22 cellular contexts compared by ENCODE assay signal in the genomic region with DNA sequence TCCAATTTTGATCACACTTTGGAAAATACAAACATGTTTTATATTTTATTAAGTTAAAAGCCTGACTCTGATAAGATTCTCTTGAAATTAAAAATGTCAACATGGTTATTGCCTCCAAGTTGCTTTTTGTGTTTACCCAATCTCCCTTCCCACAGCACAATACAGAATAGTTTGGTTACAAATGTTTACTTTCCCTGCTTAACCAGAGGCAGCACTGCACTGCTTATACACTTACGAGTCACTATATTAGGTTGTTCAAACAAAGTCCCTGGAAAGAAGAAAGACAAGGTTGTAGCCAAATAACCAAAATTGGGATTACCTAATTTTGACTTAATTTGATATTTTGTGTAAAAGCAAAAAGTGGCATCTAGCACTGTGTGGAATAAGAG.
"Had no signal": no experiment of that assay in that cellular context is flagged by ENCODE, and none has a peak within 500 bp of the region (broad histone marks: within the 10 kb centered on the region; RNA-seq: fewer than 3 reads in every experiment).

No MANE protein-coding gene starts in this region.

- H3K9me3 Mint-ChIP-seq: activated naive CD8-positive, alpha-beta T cell treated with anti-CD3 and anti-CD28 coated beads, Interleukin-2, amount 10 ng/mL, durations not matched to agents 7 days and 5 days; activated T-helper 1 cell treated with anti-CD3 and anti-CD28 coated beads, Interleukin-12 subunit alpha, Interleukin-12 subunit beta, Interleukin-2, Interleukin-4 antibody, amounts not matched to agents 30 ng/mL and 10 ng/mL and 1 ng/mL, durations not matched to agents 14 hours and 24 hours and 36 hours had no signal

- H3K4me1 ChIP-seq: right lobe of liver had no signal

- H3K27me3 ChIP-seq: esophagus squamous epithelium, gastrocnemius medialis, heart right ventricle, right lobe of liver, tibial nerve, vagina had no signal

- DNase-seq: activated CD4-positive, alpha-beta T cell treated with anti-CD3 and anti-CD28 coated beads, Interleukin-2, amount 50 U/mL, for 1 hour; activated CD8-positive, alpha-beta memory T cell treated with anti-CD3 and anti-CD28 coated beads for 24 hours; activated naive CD4-positive, alpha-beta T cell; activated naive CD8-positive, alpha-beta T cell treated with anti-CD3 and anti-CD28 coated beads, Interleukin-2, amount 10 ng/mL, durations not matched to agents 7 days and 5 days; aorta; cortex of kidney; effector CD4-positive, alpha-beta T cell; esophagus squamous epithelium; gastrocnemius medialis; heart right ventricle; naive thymus-derived CD8-positive, alpha-beta T cell; nucleus accumbens; right lobe of liver; stimulated activated CD4-positive, alpha-beta T cell treated with anti-CD3 and anti-CD28 coated beads, Interleukin-4, amount 100 ng/mL, for 4 hours; stimulated activated CD8-positive, alpha-beta memory T cell treated with anti-CD3 and anti-CD28 coated beads, Interleukin-4, amount 100 ng/mL, for 48 hours; stimulated activated naive CD4-positive, alpha-beta T cell treated with Interleukin-2 at 50 U/mL for 16 hours; substantia nigra had no signal

- H3K27me3 Mint-ChIP-seq: activated naive CD8-positive, alpha-beta T cell treated with anti-CD3 and anti-CD28 coated beads, Interleukin-2, amount 10 ng/mL, durations not matched to agents 7 days and 5 days; naive thymus-derived CD8-positive, alpha-beta T cell; progenitor cell of endocrine pancreas had no signal

- H3K4me3 Mint-ChIP-seq: activated naive CD8-positive, alpha-beta T cell treated with anti-CD3 and anti-CD28 coated beads, Interleukin-2, amount 10 ng/mL, durations not matched to agents 7 days and 5 days; activated T-helper 1 cell treated with anti-CD3 and anti-CD28 coated beads, Interleukin-12 subunit alpha, Interleukin-12 subunit beta, Interleukin-2, Interleukin-4 antibody, amounts not matched to agents 30 ng/mL and 10 ng/mL and 1 ng/mL, durations not matched to agents 14 hours and 24 hours and 36 hours; naive thymus-derived CD8-positive, alpha-beta T cell had no signal

- H3K27ac Mint-ChIP-seq: activated naive CD8-positive, alpha-beta T cell treated with anti-CD3 and anti-CD28 coated beads, Interleukin-2, amount 10 ng/mL, durations not matched to agents 7 days and 5 days; activated T-helper 1 cell treated with anti-CD3 and anti-CD28 coated beads, Interleukin-12 subunit alpha, Interleukin-12 subunit beta, Interleukin-2, Interleukin-4 antibody, amounts not matched to agents 30 ng/mL and 10 ng/mL and 1 ng/mL, durations not matched to agents 14 hours and 24 hours and 36 hours; naive thymus-derived CD8-positive, alpha-beta T cell; progenitor cell of endocrine pancreas had no signal

- H3K9me3 ChIP-seq: esophagus squamous epithelium, gastrocnemius medialis, heart right ventricle, right lobe of liver, vagina had no signal

- H3K4me3 ChIP-seq: esophagus squamous epithelium, gastrocnemius medialis, heart right ventricle, right lobe of liver, smooth muscle cell, tibial nerve, vagina had no signal

- H3K27ac ChIP-seq: esophagus squamous epithelium, gastrocnemius medialis, heart right ventricle, right lobe of liver, tibial nerve, vagina had no signal

- H3K36me3 ChIP-seq: gastrocnemius medialis, right lobe of liver, tibial nerve, vagina had no signal

- H3K4me1 Mint-ChIP-seq: activated naive CD8-positive, alpha-beta T cell treated with anti-CD3 and anti-CD28 coated beads, Interleukin-2, amount 10 ng/mL, durations not matched to agents 7 days and 5 days had no signal

- H3K4me2 ChIP-seq: smooth muscle cell had no signal
